Comparison of ENCODE assay signal across 16 cellular contexts in the genomic region with DNA sequence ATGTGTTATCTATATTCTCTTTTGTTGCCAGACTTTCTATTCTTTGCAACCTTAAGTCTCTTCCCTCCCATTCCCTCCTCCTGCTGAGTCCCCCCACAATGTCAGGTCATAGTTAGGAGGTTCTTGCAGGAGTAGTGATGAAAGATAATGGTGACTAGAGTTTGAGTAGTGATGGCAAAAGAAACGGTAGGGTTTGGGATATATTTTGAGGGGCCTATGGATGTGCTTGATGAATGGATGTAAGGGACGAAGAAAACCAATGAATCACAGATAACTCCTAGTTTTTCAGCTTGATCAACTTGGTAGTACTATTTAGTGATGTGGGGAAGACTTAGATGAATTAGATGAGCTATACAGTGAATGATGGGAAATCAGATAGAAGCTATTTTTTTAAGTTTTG.
"Had no signal": no experiment of that assay in that cellular context is flagged by ENCODE, and none has a peak within 500 bp of the region (broad histone marks: within the 10 kb centered on the region; RNA-seq: fewer than 3 reads in every experiment).

No MANE protein-coding gene starts in this region.

- H3K9ac ChIP-seq: neural progenitor cell, parathyroid adenoma had no signal

- H3K27me3 Mint-ChIP-seq: activated CD4-positive, alpha-beta T cell treated with anti-CD3 and anti-CD28 coated beads, Interleukin-2, amount 10 ng/mL, durations not matched to agents 24 days and 14 days; dendritic cell treated with granulocyte-macrophage colony-stimulating factor and Interleukin-4, amounts not matched to agents 40 ng/mL and 50 ng/mL, for 4 days had no signal

- DNase-seq: activated CD4-positive, alpha-beta T cell treated with anti-CD3 and anti-CD28 coated beads, Interleukin-2, amount 10 ng/mL, durations not matched to agents 24 days and 14 days; activated gamma-delta T cell treated with Interleukin-2 at 50 U/mL for 16 hours; amniotic stem cell; brain microvascular endothelial cell; cerebellar nuclear complex; endodermal cell; erythroblast; hippocampal formation; left ventricle myocardium superior; mesendoderm; stimulated activated CD4-positive, alpha-beta T cell treated with anti-CD3 and anti-CD28 coated beads, Interleukin-4, amount 100 ng/mL, for 24 hours; T-helper 9 cell; tibial artery had no signal

- H3K9me3 ChIP-seq: tibial artery had no signal

- H3K4me3 Mint-ChIP-seq: activated CD4-positive, alpha-beta T cell treated with anti-CD3 and anti-CD28 coated beads, Interleukin-2, amount 10 ng/mL, durations not matched to agents 24 days and 14 days; dendritic cell treated with granulocyte-macrophage colony-stimulating factor and Interleukin-4, amounts not matched to agents 40 ng/mL and 50 ng/mL, for 4 days; endodermal cell; neural progenitor cell had no signal

- H3K27ac Mint-ChIP-seq: activated CD4-positive, alpha-beta T cell treated with anti-CD3 and anti-CD28 coated beads, Interleukin-2, amount 10 ng/mL, durations not matched to agents 24 days and 14 days; dendritic cell treated with granulocyte-macrophage colony-stimulating factor and Interleukin-4, amounts not matched to agents 40 ng/mL and 50 ng/mL, for 4 days; endodermal cell; neural progenitor cell had no signal

- ATAC-seq: left ventricle myocardium superior had no signal

- H3K36me3 Mint-ChIP-seq: neural progenitor cell had no signal

- H3K4me2 ChIP-seq: neural progenitor cell had no signal

- H3K27me3 ChIP-seq: brain microvascular endothelial cell, neural progenitor cell, tibial artery had no signal

- H3K36me3 ChIP-seq: brain microvascular endothelial cell, neural progenitor cell, tibial artery had no signal

- H3K4me3 ChIP-seq: neural progenitor cell, tibial artery had no signal

- H3K9me3 Mint-ChIP-seq: activated CD4-positive, alpha-beta T cell treated with anti-CD3 and anti-CD28 coated beads, Interleukin-2, amount 10 ng/mL, durations not matched to agents 24 days and 14 days; dendritic cell treated with granulocyte-macrophage colony-stimulating factor and Interleukin-4, amounts not matched to agents 40 ng/mL and 50 ng/mL, for 4 days; endodermal cell; neural progenitor cell had no signal

- H2AFZ ChIP-seq: neural progenitor cell, parathyroid adenoma had no signal

- H3K27ac ChIP-seq: brain microvascular endothelial cell, neural progenitor cell, parathyroid adenoma, tibial artery had no signal
